ENCODE assay signal across 8 cellular contexts in the genomic region with DNA sequence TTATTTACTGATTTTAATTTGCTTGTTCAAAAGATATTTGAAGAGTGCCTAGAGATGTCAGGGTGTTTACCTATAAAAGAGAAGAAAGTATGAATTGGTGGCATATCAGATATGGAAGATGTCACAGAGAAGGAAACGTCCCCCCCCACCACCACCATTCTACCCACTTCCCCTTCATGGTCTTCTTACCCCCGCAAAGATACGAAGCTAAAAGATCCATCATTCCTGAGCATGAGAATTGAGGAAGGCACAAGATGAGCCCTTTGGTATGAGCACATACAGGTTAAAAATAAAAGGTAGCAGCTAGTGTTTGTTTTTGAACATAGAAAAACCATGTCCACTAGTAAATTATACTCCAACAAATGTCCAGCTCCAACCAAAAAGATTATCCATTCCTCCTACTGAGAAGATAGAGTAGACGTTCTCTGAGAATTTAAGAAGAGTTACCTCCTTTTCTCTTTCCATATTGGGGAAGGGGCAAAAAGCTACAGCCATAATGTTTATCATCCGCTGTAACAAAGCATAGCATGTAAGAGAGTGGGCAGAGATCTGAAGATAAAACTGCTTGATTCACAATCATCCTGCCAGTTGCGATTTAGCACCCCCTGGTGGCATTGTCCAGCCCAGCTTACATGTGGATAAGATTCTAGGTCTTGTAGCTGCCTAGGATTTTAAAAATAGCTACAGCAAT. TPM values are rescaled to one million over a fixed set of nuclear protein-coding genes. Genes with fewer than 3 reads are reported as not detected.
DNase-seq lines count a peak whose midpoint lies in the region; ATAC-seq and TF ChIP-seq lines count a peak whose summit lies in the region.

No MANE protein-coding gene starts in this region.

- H3K9me3 ChIP-seq in WERI-Rb-1 (ENCODE audit: severe bottlenecking): no peaks in the 10 kb centered on the region

- DNase-seq in DMS 273 treated with DMSO at 0.1 percent for 48 hours (lab: John Stamatoyannopoulos, UW): peak; percentile 40
- DNase-seq in HEK293T (ENCODE audit: extremely low spot score): peak; percentile 66
- peak; percentile 81 for DNase-seq in NCI-H2196 (lab: John Stamatoyannopoulos, UW; ENCODE audit: unreplicated experiment)
- peak; percentile 85 for DNase-seq in WERI-Rb-1
- DNase-seq in MCF 10A (ENCODE audit: unreplicated experiment): peak; percentile 86
- DNase-seq in iPS-NIHi7 (ENCODE audit: extremely low spot score): peak; percentile 76
- DNase-seq in stimulated activated CD4-positive, alpha-beta T cell treated with anti-CD3 and anti-CD28 coated beads, Interleukin-12 subunit alpha, Interleukin-12 subunit beta, amount 100 ng/mL, for 48 hours (ENCODE audit: low read depth in 2 of 3, low spot score in 1 of 3): peak; percentile 78 to 93 (median 79)

- peaks cover 15% of the 10 kb centered on the region for H3K4me1 Mint-ChIP-seq in MCF 10A (ENCODE audit: insufficient read depth, unreplicated experiment)

- 0 out of 2 replicates have a peak overlapping the region, but pooled peaks have one; percentile 23 for H3K27ac ChIP-seq in WERI-Rb-1

- H3K27me3 Mint-ChIP-seq in MCF 10A (ENCODE audit: insufficient read depth, unreplicated experiment): no peaks in the 10 kb centered on the region

- H3K36me3 ChIP-seq in WERI-Rb-1: peaks cover 3% of the 10 kb centered on the region

- H3K4me3 Mint-ChIP-seq in MCF 10A (ENCODE audit: unreplicated experiment): no peak overlapping the region

- H3K9me3 Mint-ChIP-seq in MCF 10A (ENCODE audit: unreplicated experiment): no peaks in the 10 kb centered on the region

- intact Hi-C loops in MCF 10A (cut with micrococcal nuclease): loop anchor here (1.0 to 2.0 kb wide), 4 partner anchors 52 to 231 kb away; partner anchors contain the start of gene TDG

- H3K4me3 ChIP-seq in WERI-Rb-1 (ENCODE audit: low read depth, low read length): no peak overlapping the region

- no peaks in the 10 kb centered on the region for H3K27me3 ChIP-seq in WERI-Rb-1 (ENCODE audit: insufficient read depth, low read depth, severe bottlenecking)

- TF ChIP-seq CTCF in WERI-Rb-1 (IDR thresholded peaks at IDR 0.05; ENCODE audit: low read depth, low read length): peak; percentile 77
- TF ChIP-seq CTCF in MCF 10A (IDR thresholded peaks at IDR 0.05; ENCODE audit: unreplicated experiment): peak; percentile 80

- POLR2A ChIA-PET in HEK293T (lab: Yijun Ruan, JAX): interaction anchor here (0.8 to 1.4 kb wide), 3 partner anchors 29 to 179 kb away, joined by 3 to 6 read pairs (median 3); partner anchors contain the start of genes HSP90B1, NFYB and TDG
- POLR2A ChIA-PET in MCF 10A (lab: Yijun Ruan, JAX): interaction anchor here (0.7 to 3.0 kb wide), 9 partner anchors 9 to 541 kb away, joined by 3 to 27 read pairs (median 4); partner anchors contain the start of gene TDG

- BruUV-seq in MCF 10A (replicated peaks; lab: Mats Ljungman, UMichigan): no TSS peak

- no peak for ATAC-seq in GM21367 (IDR thresholded peaks at IDR 0.05; ENCODE audit: unreplicated experiment)

- CTCF ChIA-PET in HEK293T (lab: Yijun Ruan, JAX): interaction anchor here (0.5 to 1.7 kb wide), 19 partner anchors 9 to 226 kb away, joined by 3 to 12 read pairs (median 4); partner anchors contain the start of genes HCFC2 and TDG
- CTCF ChIA-PET in MCF 10A (lab: Yijun Ruan, JAX): interaction anchor here (0.6 to 4.3 kb wide), 66 partner anchors 10 to 1006 kb away, joined by 3 to 82 read pairs (median 5); partner anchors contain the start of genes CHST11, HCFC2, HSP90B1 and TDG

- no peak overlapping the region for H3K27ac Mint-ChIP-seq in MCF 10A (ENCODE audit: low read depth, unreplicated experiment)

- peaks cover 9% of the 10 kb centered on the region for H3K36me3 Mint-ChIP-seq in MCF 10A (ENCODE audit: insufficient read depth, unreplicated experiment)

TF ChIP-seq in HEK293T, 16 proteins besides CTCF, POLR2A, EP300 and RAD21:
- no peak for TF ChIP-seq SUZ12 (IDR thresholded peaks at IDR 0.05)
- no peak for TF ChIP-seq HDGF (IDR thresholded peaks at IDR 0.05; ENCODE audit: borderline replicate concordance)
- no peak for TF ChIP-seq NFRKB (IDR thresholded peaks at IDR 0.05)
- TF ChIP-seq TARDBP (IDR thresholded peaks at IDR 0.05): no peak
- no peak for TF ChIP-seq FOXA1 (IDR thresholded peaks at IDR 0.05)
- no peak for TF ChIP-seq ELF4 (IDR thresholded peaks at IDR 0.05)
- TF ChIP-seq ARNT (IDR thresholded peaks at IDR 0.05): no peak
- TF ChIP-seq SP1 (IDR thresholded peaks at IDR 0.05): no peak
- no peak for TF ChIP-seq L3MBTL2 (conservative IDR thresholded peaks at IDR 0.05)
TF ChIP-seq in HEK293T: peak in this region for 0.

RNA-seq across cellular contexts. Expression of gene NFYB, which starts 29.1 kb away (rescaled TPM):
- 24.8 and 27.0 TPM in 2 replicates for total RNA-seq in MCF 10A (2022)

RNA-seq across cellular contexts. Expression of gene HCFC2, which starts 44.6 kb away (rescaled TPM):
- total RNA-seq in MCF 10A (2022): 10.3 and 11.4 TPM in 2 replicates

RNA-seq across cellular contexts. Expression of gene GLT8D2, which starts 58.9 kb away (rescaled TPM):
- 0.79 and 2.0 TPM in 2 replicates for total RNA-seq in MCF 10A (2022)
